In the genomic region with DNA sequence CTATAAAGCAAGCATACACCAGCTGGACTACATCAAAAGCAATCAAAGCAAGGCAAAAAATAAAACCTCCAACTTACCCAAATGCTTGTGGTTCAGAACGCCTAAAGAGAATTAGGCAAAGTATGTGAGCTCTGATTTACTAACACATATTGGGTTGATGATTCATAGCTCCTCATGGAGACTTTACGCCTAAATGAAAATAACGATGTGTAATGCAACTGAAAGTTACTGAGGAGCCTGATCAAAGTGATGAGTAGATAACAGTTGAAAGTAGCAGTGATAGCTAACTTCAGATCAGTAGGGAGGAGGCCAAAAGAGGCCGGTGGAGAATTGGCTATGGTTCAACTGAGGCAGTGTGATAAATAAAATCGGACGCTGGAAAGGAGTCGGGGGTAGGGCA, we compare ENCODE assay signal across 1 cellular context.
TF ChIP-seq lines count a peak whose summit lies in the region.

No MANE protein-coding gene starts in this region.

TF ChIP-seq in IMR-90, 13 proteins besides CTCF, POLR2A, EP300 and RAD21 (continued from another document):
- TF ChIP-seq USF2 (IDR thresholded peaks at IDR 0.05; ENCODE audit: low read depth, low read length) (no peak), CEBPB (IDR thresholded peaks at IDR 0.05; ENCODE audit: low read depth, low read length) (peak; percentile 57), FOS (IDR thresholded peaks at IDR 0.05; ENCODE audit: low read depth, low read length) (peak; percentile 76), ELK1 (IDR thresholded peaks at IDR 0.05; ENCODE audit: borderline replicate concordance, low read depth, low read length) (no peak), MAFK (IDR thresholded peaks at IDR 0.05; ENCODE audit: low read depth, low read length) (no peak), RFX5 (IDR thresholded peaks at IDR 0.05; ENCODE audit: low read depth, low read length) (no peak), SMC3 (IDR thresholded peaks at IDR 0.05; ENCODE audit: low read depth, low read length) (no peak), MAZ (IDR thresholded peaks at IDR 0.05; ENCODE audit: borderline replicate concordance, low read depth, low read length) (no peak)
TF ChIP-seq in IMR-90: peak in this region for 3.
